11 cellular contexts compared by ENCODE assay signal in the genomic region with DNA sequence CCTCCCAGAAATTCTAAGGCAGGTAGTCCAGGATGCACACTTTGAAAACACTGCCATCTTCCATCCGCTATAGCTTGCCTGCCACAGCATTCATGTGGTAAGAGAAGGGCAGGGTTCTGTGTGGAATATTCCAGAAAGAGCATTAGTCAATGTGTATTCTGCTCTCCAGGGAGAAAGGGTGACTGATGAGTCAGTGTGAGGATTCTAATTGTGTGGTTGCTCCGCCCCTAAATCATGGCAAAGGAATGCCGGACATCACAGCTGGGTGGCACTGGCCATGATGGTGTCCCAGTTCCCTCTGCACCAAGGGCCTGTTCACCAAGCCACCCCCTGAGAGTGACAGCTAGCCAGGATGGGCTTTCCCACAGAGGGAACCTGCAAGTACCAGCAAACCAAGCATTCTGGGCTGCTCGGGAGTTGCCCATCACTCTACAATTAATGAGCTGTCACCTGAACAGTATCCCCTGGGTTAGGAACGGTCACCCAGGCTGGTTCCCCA. TPM values are rescaled to one million over a fixed set of nuclear protein-coding genes. Genes with fewer than 3 reads are reported as not detected.
DNase-seq lines count a peak whose midpoint lies in the region; ATAC-seq and TF ChIP-seq lines count a peak whose summit lies in the region.
"Had no signal": no experiment of that assay in that cellular context is flagged by ENCODE, and none has a peak within 500 bp of the region (broad histone marks: within the 10 kb centered on the region; RNA-seq: fewer than 3 reads in every experiment).

No MANE protein-coding gene starts in this region.

- intact Hi-C loops in sciatic nerve (cut with DNase I) (no loop called here), colonic mucosa (cut with DNase I) (no loop called here)
- intact Hi-C loops in activated T-helper 2 cell treated with anti-CD3 and anti-CD28 coated beads, Interferon-gamma antibody, Interleukin-2, Interleukin-4, amounts not matched to agents 10 μg/mL and 5 μg/mL and 100 μg/mL, durations not matched to agents 14 hours and 24 hours and 36 hours (cut with micrococcal nuclease), result no loop called here

- no peak overlapping the region for H3K9ac ChIP-seq in colonic mucosa (ENCODE audit: low read depth in 2 of 2, low read length in 2 of 2)

- H3K27me3 ChIP-seq in RWPE2 (ENCODE audit: insufficient read depth, poor library complexity, severe bottlenecking) (no peaks in the 10 kb centered on the region), colonic mucosa (no peaks in the 10 kb centered on the region)

- peak overlapping the region; percentile 57 for H3K27ac ChIP-seq in RWPE2 (ENCODE audit: poor library complexity, severe bottlenecking)
- no peak overlapping the region for H3K27ac ChIP-seq in colonic mucosa

- DNase-seq in GM03348 (ENCODE audit: low spot score) (peak; percentile 74), RWPE2 (ENCODE audit: low spot score) (no peak), fibroblast of pulmonary artery (ENCODE audit: low read depth) (peak; percentile 51), sciatic nerve (ENCODE audit: low spot score) (no peak), NCI-H526 (lab: John Stamatoyannopoulos, UW) (no peak), colonic mucosa (no peak), NCI-H1048 (lab: John Stamatoyannopoulos, UW) (no peak)
- no peak for DNase-seq in activated T-helper 2 cell treated with anti-CD3 and anti-CD28 coated beads, Interferon-gamma antibody, Interleukin-2, Interleukin-4, amounts not matched to agents 10 μg/mL and 5 μg/mL and 100 μg/mL, durations not matched to agents 14 hours and 24 hours and 36 hours (ENCODE audit: low spot score)
- DNase-seq: immature natural killer cell, SHP77 had no signal

- no peak overlapping the region for H3K4me3 ChIP-seq in RWPE2 (ENCODE audit: severe bottlenecking)
- no peak overlapping the region for H3K4me3 ChIP-seq in fibroblast of pulmonary artery (replicated peaks; ENCODE audit: low read depth, low read length)
- no peak overlapping the region for H3K4me3 ChIP-seq in colonic mucosa

- no peak overlapping the region for H3K27ac Mint-ChIP-seq in activated T-helper 2 cell treated with anti-CD3 and anti-CD28 coated beads, Interferon-gamma antibody, Interleukin-2, Interleukin-4, amounts not matched to agents 10 μg/mL and 5 μg/mL and 100 μg/mL, durations not matched to agents 14 hours and 24 hours and 36 hours
- H3K27ac Mint-ChIP-seq: immature natural killer cell, progenitor cell of endocrine pancreas had no signal

- H3K4me3 Mint-ChIP-seq in activated T-helper 2 cell treated with anti-CD3 and anti-CD28 coated beads, Interferon-gamma antibody, Interleukin-2, Interleukin-4, amounts not matched to agents 10 μg/mL and 5 μg/mL and 100 μg/mL, durations not matched to agents 14 hours and 24 hours and 36 hours (ENCODE audit: low read depth), result no peak overlapping the region
- H3K4me3 Mint-ChIP-seq: immature natural killer cell had no signal

- H3K4me1 Mint-ChIP-seq in activated T-helper 2 cell treated with anti-CD3 and anti-CD28 coated beads, Interferon-gamma antibody, Interleukin-2, Interleukin-4, amounts not matched to agents 10 μg/mL and 5 μg/mL and 100 μg/mL, durations not matched to agents 14 hours and 24 hours and 36 hours (ENCODE audit: low read depth), result peaks cover 9% of the 10 kb centered on the region

- no peak for TF ChIP-seq CTCF in RWPE2 (IDR thresholded peaks at IDR 0.05; ENCODE audit: poor library complexity, severe bottlenecking)
- no peak for TF ChIP-seq CTCF in fibroblast of pulmonary artery (IDR thresholded peaks at IDR 0.05; ENCODE audit: low read length, missing control alignments)
- TF ChIP-seq CTCF in colonic mucosa (IDR thresholded peaks at IDR 0.05), result no peak

- H3K9me3 ChIP-seq in RWPE2 (ENCODE audit: severe bottlenecking) (no peaks in the 10 kb centered on the region), colonic mucosa (no peaks in the 10 kb centered on the region)

- ATAC-seq in RWPE2 (ENCODE audit: low read depth) (peak; percentile 89), sciatic nerve (peak; percentile 11)

- peaks cover 16% of the 10 kb centered on the region for H3K4me1 ChIP-seq in RWPE2 (ENCODE audit: insufficient read depth, poor library complexity, severe bottlenecking)
- no peaks in the 10 kb centered on the region for H3K4me1 ChIP-seq in colonic mucosa

- no peaks in the 10 kb centered on the region for H3K9me3 Mint-ChIP-seq in activated T-helper 2 cell treated with anti-CD3 and anti-CD28 coated beads, Interferon-gamma antibody, Interleukin-2, Interleukin-4, amounts not matched to agents 10 μg/mL and 5 μg/mL and 100 μg/mL, durations not matched to agents 14 hours and 24 hours and 36 hours
- H3K9me3 Mint-ChIP-seq: immature natural killer cell had no signal

- peaks cover 5% of the 10 kb centered on the region; the same call in 1 of the 2 replicates for H3K36me3 ChIP-seq in RWPE2 (ENCODE audit: low read depth)
- no peaks in the 10 kb centered on the region for H3K36me3 ChIP-seq in colonic mucosa

- no peaks in the 10 kb centered on the region for H3K27me3 Mint-ChIP-seq in activated T-helper 2 cell treated with anti-CD3 and anti-CD28 coated beads, Interferon-gamma antibody, Interleukin-2, Interleukin-4, amounts not matched to agents 10 μg/mL and 5 μg/mL and 100 μg/mL, durations not matched to agents 14 hours and 24 hours and 36 hours (ENCODE audit: low read depth)
- H3K27me3 Mint-ChIP-seq: progenitor cell of endocrine pancreas had no signal

- H3K36me3 Mint-ChIP-seq in activated T-helper 2 cell treated with anti-CD3 and anti-CD28 coated beads, Interferon-gamma antibody, Interleukin-2, Interleukin-4, amounts not matched to agents 10 μg/mL and 5 μg/mL and 100 μg/mL, durations not matched to agents 14 hours and 24 hours and 36 hours (ENCODE audit: low read depth), result peaks cover 31% of the 10 kb centered on the region

RNA-seq across cellular contexts. Expression of gene IDS, which starts 9.5 kb away (rescaled TPM):
- total RNA-seq in sciatic nerve, result 111 TPM
- total RNA-seq in activated T-helper 2 cell treated with anti-CD3 and anti-CD28 coated beads, Interferon-gamma antibody, Interleukin-2, Interleukin-4, amounts not matched to agents 10 μg/mL and 5 μg/mL and 100 μg/mL, durations not matched to agents 14 hours and 24 hours and 36 hours, result 40.4 and 43.7 TPM in 2 replicates
- 10 to 100 TPM; 23.9 to 32.5 TPM for total RNA-seq in colonic mucosa

RNA-seq across cellular contexts. Expression of gene EOLA1, which starts 45.2 kb away (rescaled TPM):
- 18.9 TPM for total RNA-seq in sciatic nerve
- 25.2 and 28.9 TPM in 2 replicates for total RNA-seq in activated T-helper 2 cell treated with anti-CD3 and anti-CD28 coated beads, Interferon-gamma antibody, Interleukin-2, Interleukin-4, amounts not matched to agents 10 μg/mL and 5 μg/mL and 100 μg/mL, durations not matched to agents 14 hours and 24 hours and 36 hours
- 10 to 100 TPM; 27.1 to 30.9 TPM for total RNA-seq in colonic mucosa

RNA-seq across cellular contexts. Expression of gene HSFX3, which starts 54.1 kb away (rescaled TPM):
- total RNA-seq in sciatic nerve (not detected), colonic mucosa (not detected)
- 0.27 TPM in 1 of 2 replicates, not detected in the other for total RNA-seq in activated T-helper 2 cell treated with anti-CD3 and anti-CD28 coated beads, Interferon-gamma antibody, Interleukin-2, Interleukin-4, amounts not matched to agents 10 μg/mL and 5 μg/mL and 100 μg/mL, durations not matched to agents 14 hours and 24 hours and 36 hours
- total RNA-seq: progenitor cell of endocrine pancreas had no signal

Comparison
In these comparisons a context has a peak if more than half of its experiments do, and no peak if none do; other contexts are left out.
1. DNase-seq: peak in GM03348 (single experiment) and fibroblast of pulmonary artery (single experiment); none in RWPE2 (single experiment), sciatic nerve (single experiment), NCI-H526 (0 of 2), activated T-helper 2 cell treated with anti-CD3 and anti-CD28 coated beads, Interferon-gamma antibody, Interleukin-2, Interleukin-4, amounts not matched to agents 10 μg/mL and 5 μg/mL and 100 μg/mL, durations not matched to agents 14 hours and 24 hours and 36 hours (single experiment), colonic mucosa (single experiment) and NCI-H1048 (single experiment).